13 cellular contexts compared by ENCODE assay signal in the genomic region with DNA sequence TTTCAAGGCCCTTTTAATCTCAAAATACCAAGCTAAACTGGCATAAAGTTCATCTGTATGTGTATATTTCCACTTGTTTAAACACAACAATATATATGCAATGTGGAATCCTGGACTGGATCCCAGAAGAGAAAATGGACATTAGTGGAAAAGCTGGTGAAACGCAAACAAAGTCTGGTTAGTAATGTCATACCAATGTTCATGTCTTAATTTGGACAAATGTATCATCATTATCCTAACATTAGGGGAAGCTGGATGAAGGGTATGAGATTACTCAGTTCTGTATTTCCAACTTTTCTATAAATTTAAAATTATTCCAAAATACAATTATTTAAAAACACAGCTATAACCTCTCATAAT. TPM values are rescaled to one million over a fixed set of nuclear protein-coding genes. Genes with fewer than 3 reads are reported as not detected.
A peak's percentile ranks its signal among the peaks of the same experiment; 100 is the strongest.
DNase-seq lines count a peak whose midpoint lies in the region; ATAC-seq, FAIRE-seq and TF ChIP-seq lines count a peak whose summit lies in the region.
"Had no signal": no experiment of that assay in that cellular context is flagged by ENCODE, and none has a peak within 500 bp of the region (broad histone marks: within the 10 kb centered on the region; RNA-seq: fewer than 3 reads in every experiment).

No MANE protein-coding gene starts in this region.

- no peaks in the 10 kb centered on the region for H3K27me3 Mint-ChIP-seq in activated naive CD4-positive, alpha-beta T cell treated with anti-CD3 and anti-CD28 coated beads, Interleukin-2, amount 50 U/mL, for 24 hours
- H3K27me3 Mint-ChIP-seq: progenitor cell of endocrine pancreas had no signal

- no peak overlapping the region for H2AFZ ChIP-seq in endothelial cell of umbilical vein (ENCODE audit: low read depth, low read length)

- H3K4me1 Mint-ChIP-seq in activated naive CD4-positive, alpha-beta T cell treated with anti-CD3 and anti-CD28 coated beads, Interleukin-2, amount 50 U/mL, for 24 hours, result peaks cover 70% of the 10 kb centered on the region

- H3K36me3 Mint-ChIP-seq in activated naive CD4-positive, alpha-beta T cell treated with anti-CD3 and anti-CD28 coated beads, Interleukin-2, amount 50 U/mL, for 24 hours, result peaks cover 30% of the 10 kb centered on the region

- FAIRE-seq in endothelial cell of umbilical vein (lab: Jason Lieb, UNC), result no peak

- no peak for TF ChIP-seq POLR2A in endothelial cell of umbilical vein (IDR thresholded peaks at IDR 0.05; ENCODE audit: low read depth, low read length)

- no peaks in the 10 kb centered on the region for H3K9me3 Mint-ChIP-seq in activated naive CD4-positive, alpha-beta T cell treated with anti-CD3 and anti-CD28 coated beads, Interleukin-2, amount 50 U/mL, for 24 hours

- 95% methylated on average over 1 of the region's 1 CpG for WGBS in right cardiac atrium

- dilution Hi-C loops in endothelial cell of umbilical vein (cut with MboI; ENCODE audit: extremely low pct_ligation_motif_present, low sequenced_read_pairs), result no loop called here

- peaks cover 15% of the 10 kb centered on the region for H3K4me1 ChIP-seq in endothelial cell of umbilical vein (ENCODE audit: control insufficient read depth, extremely low read depth, insufficient read depth, low read length)
- peaks cover 54% of the 10 kb centered on the region for H3K4me1 ChIP-seq in upper lobe of right lung
- peaks cover 5% of the 10 kb centered on the region for H3K4me1 ChIP-seq in right cardiac atrium (ENCODE audit: control insufficient read depth, insufficient read depth, low read length)
- H3K4me1 ChIP-seq: BE2C had no signal

- peak overlapping the region; percentile 74 for H3K27ac Mint-ChIP-seq in activated naive CD4-positive, alpha-beta T cell treated with anti-CD3 and anti-CD28 coated beads, Interleukin-2, amount 50 U/mL, for 24 hours

- H3K27me3 ChIP-seq in endothelial cell of umbilical vein (ENCODE audit: control insufficient read depth in 2 of 2, insufficient read depth in 2 of 2, low read length in 2 of 2), result no peaks in the 10 kb centered on the region
- H3K27me3 ChIP-seq in upper lobe of right lung, result no peaks in the 10 kb centered on the region
- H3K27me3 ChIP-seq in right cardiac atrium (ENCODE audit: control insufficient read depth, insufficient read depth), result no peaks in the 10 kb centered on the region
- H3K27me3 ChIP-seq: BE2C had no signal

- BruUV-seq in endothelial cell of umbilical vein (replicated peaks; lab: Mats Ljungman, UMichigan), result no TSS peak

- H3K4me3 ChIP-seq in endothelial cell of umbilical vein (replicated peaks in 1 of 3; ENCODE audit: insufficient read depth in 1 of 3, low read depth in 1 of 3, low read length in 3 of 3) (peak overlapping the region in 1 of 3 experiments; percentile 96), upper lobe of right lung (peak overlapping the region; percentile 96), right cardiac atrium (ENCODE audit: low read length) (no peak overlapping the region)

- H3K9me3 ChIP-seq in endothelial cell of umbilical vein (replicated peaks; ENCODE audit: control insufficient read depth, insufficient read depth, low read length) (no peaks in the 10 kb centered on the region), upper lobe of right lung (no peaks in the 10 kb centered on the region), right cardiac atrium (ENCODE audit: control insufficient read depth, low read length) (no peaks in the 10 kb centered on the region)
- H3K9me3 ChIP-seq: BE2C had no signal

- H3K4me2 ChIP-seq in endothelial cell of umbilical vein (ENCODE audit: insufficient read depth, low read length), result peak overlapping the region; percentile 84

- H3K36me3 ChIP-seq in endothelial cell of umbilical vein (ENCODE audit: control insufficient read depth in 2 of 2, extremely low read depth in 1 of 2, insufficient read depth in 2 of 2, low read length in 2 of 2), result no peaks in the 10 kb centered on the region
- H3K36me3 ChIP-seq in upper lobe of right lung, result no peaks in the 10 kb centered on the region
- H3K36me3 ChIP-seq: BE2C had no signal

- no peak overlapping the region for H3K27ac ChIP-seq in endothelial cell of umbilical vein (ENCODE audit: insufficient read depth, low read depth, low read length)
- no peak overlapping the region for H3K27ac ChIP-seq in upper lobe of right lung
- no peak overlapping the region for H3K27ac ChIP-seq in right cardiac atrium (ENCODE audit: low read length)
- H3K27ac ChIP-seq: RWPE1 had no signal

- peaks cover 10% of the 10 kb centered on the region for H4K20me1 ChIP-seq in endothelial cell of umbilical vein (replicated peaks; ENCODE audit: control insufficient read depth, extremely low read depth, insufficient read depth, low read length)

- peaks cover 72% of the 10 kb centered on the region for H3K79me2 ChIP-seq in endothelial cell of umbilical vein (ENCODE audit: control insufficient read depth, insufficient read depth, low read length)

- POLR2A ChIA-PET in endothelial cell of umbilical vein (lab: Charles Lee), result no interaction called here

- DNase-seq in activated naive CD4-positive, alpha-beta T cell treated with anti-CD3 and anti-CD28 coated beads, Interleukin-2, amount 50 U/mL, for 16 hours, result no peak
- DNase-seq in OCI-M1 (lab: John Stamatoyannopoulos, UW), result peak; percentile 20
- no peak for DNase-seq in endothelial cell of umbilical vein (ENCODE audit: low read depth, low spot score)
- DNase-seq in upper lobe of right lung, result no peak
- DNase-seq in right cardiac atrium, result no peak
- DNase-seq: BE2C; effector CD4-positive, alpha-beta T cell; NCI-H1436 treated with DMSO at 0.1 percent for 48 hours had no signal

- TF ChIP-seq CTCF in endothelial cell of umbilical vein (IDR thresholded peaks at IDR 0.05; ENCODE audit: extremely low read depth in 1 of 2, insufficient read depth in 1 of 2, low read depth in 1 of 2, low read length in 2 of 2) (no peak), upper lobe of right lung (IDR thresholded peaks at IDR 0.05) (no peak)

- intact Hi-C loops in endothelial cell of umbilical vein (cut with micrococcal nuclease), result loop anchor here (5.0 kb wide), 1 partner anchor 59 kb away; no protein-coding TSS in a partner anchor
- intact Hi-C loops in upper lobe of right lung (cut with DNase I), result no loop called here
- intact Hi-C loops in right cardiac atrium (cut with DNase I), result loop anchor here in 2 of 4 donors (10.0 kb wide), 2 partner anchors 63 to 73 kb away; no protein-coding TSS in a partner anchor

- H3K9ac ChIP-seq in endothelial cell of umbilical vein (replicated peaks; ENCODE audit: extremely low read depth, insufficient read depth, low read length), result no peak overlapping the region

- CTCF ChIA-PET in endothelial cell of umbilical vein (lab: Charles Lee), result no interaction called here

- H3K9me1 ChIP-seq in endothelial cell of umbilical vein (replicated peaks; ENCODE audit: control insufficient read depth, extremely low read depth, insufficient read depth, low read length), result no peaks in the 10 kb centered on the region

- no peak for ATAC-seq in upper lobe of right lung
- ATAC-seq in HG02798 (IDR thresholded peaks at IDR 0.05; ENCODE audit: poor library complexity, unreplicated experiment), result no peak
- no peak for ATAC-seq in right cardiac atrium
- no peak for ATAC-seq in HG02884 (IDR thresholded peaks at IDR 0.05; ENCODE audit: unreplicated experiment)

- H3K4me3 Mint-ChIP-seq in activated naive CD4-positive, alpha-beta T cell treated with anti-CD3 and anti-CD28 coated beads, Interleukin-2, amount 50 U/mL, for 24 hours, result peak overlapping the region; percentile 93

TF ChIP-seq in endothelial cell of umbilical vein, 7 proteins besides CTCF, POLR2A, EP300 and RAD21:
- no peak for TF ChIP-seq MYC (IDR thresholded peaks at IDR 0.05; ENCODE audit: low read depth, low read length)
- no peak for TF ChIP-seq FOS (IDR thresholded peaks at IDR 0.05; ENCODE audit: borderline replicate concordance, insufficient read depth, low read length)
- TF ChIP-seq JUN (IDR thresholded peaks at IDR 0.05; ENCODE audit: borderline replicate concordance, insufficient read depth, insufficient read length, low read depth), result no peak
- TF ChIP-seq POLR2AphosphoS5 (IDR thresholded peaks at IDR 0.05; ENCODE audit: insufficient read depth, low read depth, low read length), result no peak
- no peak for TF ChIP-seq EZH2 (IDR thresholded peaks at IDR 0.05; ENCODE audit: borderline replicate concordance, low read depth, low read length, severe bottlenecking)
- no peak for TF ChIP-seq GATA2 (IDR thresholded peaks at IDR 0.05; ENCODE audit: insufficient read depth, insufficient read length, low read depth, low read length)
- TF ChIP-seq, protein P1, sequence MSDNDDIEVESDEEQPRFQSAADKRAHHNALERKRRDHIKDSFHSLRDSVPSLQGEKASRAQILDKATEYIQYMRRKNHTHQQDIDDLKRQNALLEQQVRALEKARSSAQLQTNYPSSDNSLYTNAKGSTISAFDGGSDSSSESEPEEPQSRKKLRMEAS (IDR thresholded peaks at IDR 0.05; ENCODE audit: insufficient read depth, insufficient read length), result no peak

RNA-seq across cellular contexts. Expression of a gene that starts 3.8 kb away (rescaled TPM):
- total RNA-seq in endothelial cell of umbilical vein (59.0 and 60.1 TPM in 2 replicates), upper lobe of right lung (77.4 TPM), right cardiac atrium (10 to 100 TPM; 44.8 to 52.2 (median 49.0) TPM)
- polyA plus RNA-seq in endothelial cell of umbilical vein (20.5 and 23.9 TPM in 2 replicates), right cardiac atrium (14.9 TPM)
- polyA plus RNA-seq in endothelial cell of umbilical vein (2011; cell fraction: cytosol; rRNA removed), result 23.5 and 25.8 TPM in 2 replicates
- polyA plus RNA-seq in endothelial cell of umbilical vein (2011; cell fraction: nucleus; rRNA removed), result 36.0 and 45.6 TPM in 2 replicates
- polyA plus RNA-seq in endothelial cell of umbilical vein (2012), result 27.1 and 37.7 TPM in 2 replicates
- polyA minus RNA-seq in endothelial cell of umbilical vein, result 75.8 and 85.4 TPM in 2 replicates
- 28.5 TPM for polyA minus RNA-seq in endothelial cell of umbilical vein (2011; cell fraction: cytosol; rRNA and poly(A)+ RNA removed)
- 88.0 and 128 TPM in 2 replicates for polyA minus RNA-seq in endothelial cell of umbilical vein (2011; cell fraction: nucleus; rRNA and poly(A)+ RNA removed)
